ENCODE assay signal across 8 cellular contexts in genomic region chr4:2964859-2965258, GRCh38. TPM values are rescaled to one million over a fixed set of nuclear protein-coding genes. Genes with fewer than 3 reads are reported as not detected.
DNase-seq lines count a peak whose midpoint lies in the region; ATAC-seq and TF ChIP-seq lines count a peak whose summit lies in the region.
"Not testable (repeated sequence)": the region's sequence is repeated elsewhere in the genome, so short reads cannot be mapped to it uniquely, and the experiment has no call there.

No MANE protein-coding gene starts in this region.

- H3K4me1 ChIP-seq in CD4-positive, alpha-beta memory T cell (ENCODE audit: insufficient read depth, low read length): peaks cover 33% of the 10 kb centered on the region
- peaks cover 47% of the 10 kb centered on the region for H3K4me1 ChIP-seq in left ventricle myocardium inferior

- not testable (repeated sequence) for DNase-seq in CD4-positive, alpha-beta memory T cell; activated naive CD4-positive, alpha-beta T cell treated with anti-CD3 and anti-CD28 coated beads for 36 hours; central memory CD8-positive, alpha-beta T cell (ENCODE audit: low spot score in 2 of 2); left ventricle myocardium inferior; nephron progenitor cell
- peak; percentile 22 for DNase-seq in KBM-7

- peak overlapping the region in 1 of 2 donors; percentile 29 for H3K4me3 ChIP-seq in CD4-positive, alpha-beta memory T cell (ENCODE audit: low read length in 2 of 2)
- peak overlapping the region; percentile 85 for H3K4me3 ChIP-seq in WI38 (ENCODE audit: low read depth, low read length)
- H3K4me3 ChIP-seq in left ventricle myocardium inferior: peak overlapping the region; percentile 98

- H3K27ac Mint-ChIP-seq in CD4-positive, alpha-beta memory T cell: peak overlapping the region in 4 of 7 donors; percentile 25 to 87 (median 85)
- not testable (repeated sequence) for H3K27ac Mint-ChIP-seq in activated naive CD4-positive, alpha-beta T cell treated with anti-CD3 and anti-CD28 coated beads for 36 hours; central memory CD8-positive, alpha-beta T cell (ENCODE audit: low read depth); stimulated activated naive CD8-positive, alpha-beta T cell treated with anti-CD3 and anti-CD28 coated beads, Interleukin-15, Interleukin-2, amounts not matched to agents 100 ng/mL and 50 ng/mL, for 24 hours
- H3K27ac Mint-ChIP-seq in nephron progenitor cell: peak overlapping the region; percentile 19

- H3K9me3 ChIP-seq in CD4-positive, alpha-beta memory T cell (ENCODE audit: control insufficient read depth in 1 of 2, low read length in 2 of 2); left ventricle myocardium inferior (replicated peaks): not testable (repeated sequence)

- H3K9me3 Mint-ChIP-seq in CD4-positive, alpha-beta memory T cell; activated naive CD4-positive, alpha-beta T cell treated with anti-CD3 and anti-CD28 coated beads for 36 hours; central memory CD8-positive, alpha-beta T cell; nephron progenitor cell; stimulated activated naive CD8-positive, alpha-beta T cell treated with anti-CD3 and anti-CD28 coated beads, Interleukin-15, Interleukin-2, amounts not matched to agents 100 ng/mL and 50 ng/mL, for 24 hours: not testable (repeated sequence)

- intact Hi-C loops in CD4-positive, alpha-beta memory T cell (cut with micrococcal nuclease): loop anchor here (5.0 kb wide), 2 partner anchors 82 to 1253 kb away; partner anchors contain the start of gene SLBP
- intact Hi-C loops in activated naive CD4-positive, alpha-beta T cell treated with anti-CD3 and anti-CD28 coated beads for 36 hours (cut with micrococcal nuclease): loop anchor here (5.0 to 10.0 kb wide), 3 partner anchors 122 to 1090 kb away; partner anchors contain the start of genes LRPAP1 and NSD2
- intact Hi-C loops in left ventricle myocardium inferior (cut with micrococcal nuclease): not testable (repeated sequence)

- not testable (repeated sequence) for H3K36me3 ChIP-seq in CD4-positive, alpha-beta memory T cell (ENCODE audit: insufficient read depth, low read length); left ventricle myocardium inferior

- not testable (repeated sequence) for ATAC-seq in central memory CD8-positive, alpha-beta T cell (replicated peaks; ENCODE audit: extremely low read depth, poor library complexity, severe bottlenecking)

- H3K4me1 Mint-ChIP-seq in CD4-positive, alpha-beta memory T cell: peaks cover 18 to 40% (median 24%) of the 10 kb centered on the region in 4 donors
- peaks cover 17% of the 10 kb centered on the region for H3K4me1 Mint-ChIP-seq in activated naive CD4-positive, alpha-beta T cell treated with anti-CD3 and anti-CD28 coated beads for 36 hours (ENCODE audit: low read depth)
- H3K4me1 Mint-ChIP-seq in central memory CD8-positive, alpha-beta T cell: peaks cover 28% of the 10 kb centered on the region
- H3K4me1 Mint-ChIP-seq in nephron progenitor cell: peaks cover 40% of the 10 kb centered on the region
- H3K4me1 Mint-ChIP-seq in stimulated activated naive CD8-positive, alpha-beta T cell treated with anti-CD3 and anti-CD28 coated beads, Interleukin-15, Interleukin-2, amounts not matched to agents 100 ng/mL and 50 ng/mL, for 24 hours (ENCODE audit: low read depth): peaks cover 27% of the 10 kb centered on the region

- TF ChIP-seq CTCF in WI38 (IDR thresholded peaks at IDR 0.05; ENCODE audit: low read depth, low read length); left ventricle myocardium inferior (IDR thresholded peaks at IDR 0.05; ENCODE audit: borderline replicate concordance); nephron progenitor cell (IDR thresholded peaks at IDR 0.05): not testable (repeated sequence)

- POLR2A ChIA-PET in CD4-positive, alpha-beta memory T cell (lab: Charles Lee; ENCODE audit: partially characterized antibody): interaction anchor here (1.6 to 2.1 kb wide), 2 partner anchors 127 to 429 kb away, joined by 8 to 9 read pairs; partner anchors contain the start of gene FAM193A

- not testable (repeated sequence) for H3K27me3 Mint-ChIP-seq in CD4-positive, alpha-beta memory T cell; activated naive CD4-positive, alpha-beta T cell treated with anti-CD3 and anti-CD28 coated beads for 36 hours (ENCODE audit: low read depth); central memory CD8-positive, alpha-beta T cell; nephron progenitor cell (ENCODE audit: low read depth, poor library complexity); stimulated activated naive CD8-positive, alpha-beta T cell treated with anti-CD3 and anti-CD28 coated beads, Interleukin-15, Interleukin-2, amounts not matched to agents 100 ng/mL and 50 ng/mL, for 24 hours

- H3K36me3 Mint-ChIP-seq in CD4-positive, alpha-beta memory T cell: peaks cover 0 to 13% of the 10 kb centered on the region in 2 donors
- peaks cover 11% of the 10 kb centered on the region for H3K36me3 Mint-ChIP-seq in activated naive CD4-positive, alpha-beta T cell treated with anti-CD3 and anti-CD28 coated beads for 36 hours (ENCODE audit: low read depth)
- not testable (repeated sequence) for H3K36me3 Mint-ChIP-seq in central memory CD8-positive, alpha-beta T cell (ENCODE audit: insufficient read depth); nephron progenitor cell (ENCODE audit: low read depth)
- H3K36me3 Mint-ChIP-seq in stimulated activated naive CD8-positive, alpha-beta T cell treated with anti-CD3 and anti-CD28 coated beads, Interleukin-15, Interleukin-2, amounts not matched to agents 100 ng/mL and 50 ng/mL, for 24 hours (ENCODE audit: low read depth): peaks cover 18% of the 10 kb centered on the region

- H3K4me3 Mint-ChIP-seq in CD4-positive, alpha-beta memory T cell: peak overlapping the region; percentile 40 to 93 (median 89)
- H3K4me3 Mint-ChIP-seq in activated naive CD4-positive, alpha-beta T cell treated with anti-CD3 and anti-CD28 coated beads for 36 hours: peak overlapping the region; percentile 80
- peak overlapping the region; percentile 84 for H3K4me3 Mint-ChIP-seq in central memory CD8-positive, alpha-beta T cell
- peak overlapping the region; percentile 93 for H3K4me3 Mint-ChIP-seq in nephron progenitor cell
- H3K4me3 Mint-ChIP-seq in stimulated activated naive CD8-positive, alpha-beta T cell treated with anti-CD3 and anti-CD28 coated beads, Interleukin-15, Interleukin-2, amounts not matched to agents 100 ng/mL and 50 ng/mL, for 24 hours: peak overlapping the region; percentile 89

- in situ Hi-C loops in KBM-7 (cut with MboI; ENCODE audit: low pct_unique_long_range_greater_than_20kb, low sequenced_read_pairs): not testable (repeated sequence)

- H3K27me3 ChIP-seq in CD4-positive, alpha-beta memory T cell (ENCODE audit: insufficient read depth, low read length); left ventricle myocardium inferior (ENCODE audit: low read depth): not testable (repeated sequence)

- H3K27ac ChIP-seq in CD4-positive, alpha-beta memory T cell (ENCODE audit: low read depth, low read length): not testable (repeated sequence)
- peak overlapping the region; percentile 92 for H3K27ac ChIP-seq in left ventricle myocardium inferior (replicated peaks)

- CTCF ChIA-PET in CD4-positive, alpha-beta memory T cell (lab: Charles Lee; ENCODE audit: partially characterized antibody): interaction anchor here (2.0 to 4.2 kb wide), 3 partner anchors 12 to 14 kb away, joined by 9 to 28 read pairs (median 10); no protein-coding TSS in a partner anchor
- CTCF ChIA-PET in activated naive CD4-positive, alpha-beta T cell treated with anti-CD3 and anti-CD28 coated beads for 36 hours (lab: Charles Lee): interaction anchor here (0.7 to 8.4 kb wide), 3 partner anchors 9 to 17 kb away, joined by 3 to 55 read pairs (median 3); no protein-coding TSS in a partner anchor

RNA-seq across cellular contexts. Expression of gene GRK4, which starts 1.5 kb away (rescaled TPM):
- total RNA-seq in CD4-positive, alpha-beta memory T cell: 1 to 10 TPM; 2.8 to 3.2 TPM
- 1 to 10 TPM in 1 of 2 donors, under 1 TPM in 1; 0.55 to 1.9 TPM for polyA plus RNA-seq in CD4-positive, alpha-beta memory T cell
- total RNA-seq in activated naive CD4-positive, alpha-beta T cell treated with anti-CD3 and anti-CD28 coated beads for 36 hours: 1 to 10 TPM; 1.3 to 2.1 TPM
- total RNA-seq in left ventricle myocardium inferior: 9.0 TPM

RNA-seq across cellular contexts. Expression of gene NOP14, which starts 1.7 kb away (rescaled TPM):
- total RNA-seq in CD4-positive, alpha-beta memory T cell: 10 to 100 TPM; 41.3 to 41.4 TPM
- 10 to 100 TPM in 1 of 2 donors, 1 to 10 TPM in 1; 2.6 to 35.5 TPM for polyA plus RNA-seq in CD4-positive, alpha-beta memory T cell
- total RNA-seq in activated naive CD4-positive, alpha-beta T cell treated with anti-CD3 and anti-CD28 coated beads for 36 hours: 10 to 100 TPM; 48.3 to 55.1 TPM
- total RNA-seq in left ventricle myocardium inferior: 17.4 TPM
